Comparison of ENCODE assay signal across 19 cellular contexts in the genomic region with DNA sequence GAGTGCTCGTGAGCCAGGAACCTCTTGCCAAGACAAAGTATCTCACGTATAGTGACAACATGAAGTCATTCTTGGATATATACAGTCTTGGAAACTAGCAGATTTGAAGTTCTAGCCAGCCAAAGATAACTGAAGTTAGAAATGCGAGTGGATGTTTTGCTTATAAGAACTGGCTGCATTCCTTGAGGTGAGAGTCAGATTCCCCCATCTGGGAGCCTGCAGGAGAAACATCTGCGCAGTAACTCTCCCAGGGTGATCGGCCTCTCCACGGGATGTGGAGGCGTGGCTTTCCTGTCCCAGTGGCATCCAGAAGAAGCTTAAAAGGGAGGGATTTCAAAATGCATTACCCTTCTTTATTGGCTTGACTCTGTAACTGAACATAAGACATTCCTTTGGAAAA.
DNase-seq lines count a peak whose midpoint lies in the region; ATAC-seq, FAIRE-seq and TF ChIP-seq lines count a peak whose summit lies in the region.
"Had no signal": no experiment of that assay in that cellular context is flagged by ENCODE, and none has a peak within 500 bp of the region (broad histone marks: within the 10 kb centered on the region; RNA-seq: fewer than 3 reads in every experiment).

No MANE protein-coding gene starts in this region.

- H4K91ac ChIP-seq in H1 (replicated peaks; ENCODE audit: insufficient read length, low read length): no peak overlapping the region

- H3K4ac ChIP-seq in H1 (replicated peaks; ENCODE audit: insufficient read length, low read depth, low read length): no peak overlapping the region

- no peak overlapping the region for H4K8ac ChIP-seq in H1 (ENCODE audit: extremely low read depth, insufficient read depth, low read length)

- intact Hi-C loops in activated CD4-positive, alpha-beta T cell treated with anti-CD3 and anti-CD28 coated beads, Interleukin-2, amount 10 ng/mL, durations not matched to agents 24 days and 14 days (cut with micrococcal nuclease): no loop called here
- intact Hi-C loops in testis (cut with DNase I; ENCODE audit: low total_unique reads): no loop called here
- intact Hi-C loops in left lung (cut with DNase I): no loop called here

- H3K23me2 ChIP-seq in H1 (ENCODE audit: low read depth, low read length): no peaks in the 10 kb centered on the region

- no peak overlapping the region for H2BK120ac ChIP-seq in H1 (replicated peaks; ENCODE audit: low read depth, low read length)

- no peaks in the 10 kb centered on the region for H3K9me3 Mint-ChIP-seq in activated CD4-positive, alpha-beta T cell treated with anti-CD3 and anti-CD28 coated beads, Interleukin-2, amount 10 ng/mL, durations not matched to agents 24 days and 14 days
- H3K9me3 Mint-ChIP-seq: T-helper 1 cell treated with Interleukin-12 subunit alpha and Interleukin-12 subunit beta and Interleukin-4 antibody, amounts not matched to agents 30 μg/mL and 1 μg/mL, for 36 hours had no signal

- H4K5ac ChIP-seq in H1 (ENCODE audit: insufficient read length, low read depth, low read length): no peak overlapping the region

- TF ChIP-seq CTCF in H1 (IDR thresholded peaks at IDR 0.05; ENCODE audit: control extremely low read depth in 1 of 3, insufficient read depth in 1 of 3, low read depth in 1 of 3, low read length in 3 of 3) (no peak), testis (IDR thresholded peaks at IDR 0.05) (no peak), left lung (IDR thresholded peaks at IDR 0.05) (no peak)

- TF ChIP-seq EP300 in H1 (IDR thresholded peaks at IDR 0.05; ENCODE audit: borderline replicate concordance in 1 of 2, low read depth in 2 of 2, low read length in 2 of 2): no peak

- H3K4me2 ChIP-seq in H1 (ENCODE audit: insufficient read depth in 1 of 2, low read depth in 2 of 2, low read length in 2 of 2): peak overlapping the region; percentile 1 to 44; a peak in 2 of 4 replicates

- H2BK20ac ChIP-seq in H1 (ENCODE audit: low read length): no peak overlapping the region

- H3K56ac ChIP-seq in H1 (replicated peaks; ENCODE audit: insufficient read length, low read depth, low read length): no peak overlapping the region

- 23% methylated on average over 7 of the region's 7 CpGs; no CpG with 5 or more reads in 1 of the 2 experiments for WGBS in H1 (ENCODE audit: extremely low coverage in 1 of 2, insufficient coverage in 1 of 2, insufficient read length in 1 of 2, insufficient replicate concordance in 2 of 2, low coverage in 1 of 2, low lambda C conversion rate in 2 of 2, missing lambda C conversion rate in 1 of 2), 2 experiments
- WGBS in testis, 2 donors: 32 to 57% methylated on average over 7 of the region's 7 CpGs

- ATAC-seq in left lung: no peak
- ATAC-seq: esophagus mucosa had no signal

- H3K18ac ChIP-seq in H1 (ENCODE audit: extremely low read depth, low read length): no peak overlapping the region

- FAIRE-seq in H1 (lab: Jason Lieb, UNC): peak; percentile 71
- FAIRE-seq: GM12892, RCC 7860 had no signal

- no peak overlapping the region for H2BK5ac ChIP-seq in H1 (ENCODE audit: low read depth, low read length)

- no peaks in the 10 kb centered on the region for H3K4me1 Mint-ChIP-seq in activated CD4-positive, alpha-beta T cell treated with anti-CD3 and anti-CD28 coated beads, Interleukin-2, amount 10 ng/mL, durations not matched to agents 24 days and 14 days
- H3K4me1 Mint-ChIP-seq: CD4-positive, alpha-beta memory T cell had no signal

- no peak overlapping the region for H2AK5ac ChIP-seq in H1 (ENCODE audit: low read depth, low read length)

- H3K4me1 ChIP-seq in H1 (replicated peaks in 1 of 4; ENCODE audit: control insufficient read depth in 3 of 4, insufficient read depth in 4 of 4, low read length in 3 of 4): peaks cover 0 to 19% (median 5%) of the 10 kb centered on the region in 4 experiments; a peak in 6 of 7 replicates
- peaks cover 13% of the 10 kb centered on the region for H3K4me1 ChIP-seq in testis
- no peaks in the 10 kb centered on the region for H3K4me1 ChIP-seq in left lung

- H3K4me3 Mint-ChIP-seq in activated CD4-positive, alpha-beta T cell treated with anti-CD3 and anti-CD28 coated beads, Interleukin-2, amount 10 ng/mL, durations not matched to agents 24 days and 14 days: no peak overlapping the region
- H3K4me3 Mint-ChIP-seq: activated naive CD8-positive, alpha-beta T cell; CD4-positive, alpha-beta memory T cell; T-helper 1 cell treated with Interleukin-12 subunit alpha and Interleukin-12 subunit beta and Interleukin-4 antibody, amounts not matched to agents 30 μg/mL and 1 μg/mL, for 36 hours had no signal

- H4K20me1 ChIP-seq in H1 (replicated peaks in 1 of 2; ENCODE audit: control insufficient read depth in 1 of 2, insufficient read depth in 2 of 2, low read length in 2 of 2): no peaks in the 10 kb centered on the region

- H3K9ac ChIP-seq in H1 (replicated peaks in 1 of 4; ENCODE audit: extremely low read depth in 1 of 4, low read depth in 3 of 4, low read length in 3 of 4): no peak overlapping the region

- H3K9me3 ChIP-seq in H1 (ENCODE audit: insufficient read depth in 2 of 2, low read depth in 1 of 2, low read length in 1 of 2): no peaks in the 10 kb centered on the region
- no peaks in the 10 kb centered on the region for H3K9me3 ChIP-seq in testis
- no peaks in the 10 kb centered on the region for H3K9me3 ChIP-seq in left lung

- POLR2A ChIA-PET in H1 (lab: Charles Lee; ENCODE audit: partially characterized antibody): interaction anchor here (0.7 kb wide), 1 partner anchor 91 kb away, joined by 3 read pairs; no protein-coding TSS in a partner anchor

- no peak overlapping the region for H2BK12ac ChIP-seq in H1 (ENCODE audit: low read depth, low read length)

- no peak for TF ChIP-seq RAD21 in H1 (IDR thresholded peaks at IDR 0.05 in 1 of 2, conservative IDR thresholded peaks at IDR 0.05 in 1 of 2; ENCODE audit: low read depth in 2 of 2, low read length in 2 of 2)

- H3K23ac ChIP-seq in H1 (ENCODE audit: insufficient read length): no peak overlapping the region

- H3K36me3 ChIP-seq in H1 (ENCODE audit: control insufficient read depth in 2 of 4, insufficient read depth in 4 of 4, low read length in 3 of 4) (no peaks in the 10 kb centered on the region), testis (ENCODE audit: low read depth, missing control alignments) (no peaks in the 10 kb centered on the region), left lung (no peaks in the 10 kb centered on the region)

- no peak for TF ChIP-seq POLR2A in H1 (IDR thresholded peaks at IDR 0.05; ENCODE audit: control extremely low read depth in 1 of 2, low read depth in 2 of 2, low read length in 2 of 2)
- TF ChIP-seq POLR2A in testis (IDR thresholded peaks at IDR 0.05): no peak

- H3K36me3 Mint-ChIP-seq in activated CD4-positive, alpha-beta T cell treated with anti-CD3 and anti-CD28 coated beads, Interleukin-2, amount 10 ng/mL, durations not matched to agents 24 days and 14 days (ENCODE audit: low read depth): no peaks in the 10 kb centered on the region
- H3K36me3 Mint-ChIP-seq: activated naive CD8-positive, alpha-beta T cell; CD4-positive, alpha-beta memory T cell had no signal

- H3K27me3 Mint-ChIP-seq in activated CD4-positive, alpha-beta T cell treated with anti-CD3 and anti-CD28 coated beads, Interleukin-2, amount 10 ng/mL, durations not matched to agents 24 days and 14 days: no peaks in the 10 kb centered on the region
- H3K27me3 Mint-ChIP-seq: activated naive CD8-positive, alpha-beta T cell; CD4-positive, alpha-beta memory T cell had no signal

- H3K4me3 ChIP-seq in H1 (ENCODE audit: extremely low read depth in 1 of 4, insufficient read depth in 2 of 4, low read depth in 3 of 4, low read length in 4 of 4) (peak overlapping the region in 1 of 4 experiments; percentile 23; a peak in 1 of 8 replicates), testis (no peak overlapping the region), left lung (no peak overlapping the region)

- H2AFZ ChIP-seq in H1 (ENCODE audit: low read length): no peak overlapping the region

- no peaks in the 10 kb centered on the region for H3K79me2 ChIP-seq in H1 (ENCODE audit: control insufficient read depth in 1 of 2, insufficient read depth in 2 of 2, low read length in 2 of 2)

- H3K14ac ChIP-seq in H1 (ENCODE audit: insufficient read length): no peak overlapping the region

- H3K27ac ChIP-seq in H1 (ENCODE audit: low read depth, low read length) (no peak overlapping the region), testis (peak overlapping the region in 1 of 2 donors; percentile 5), left lung (no peak overlapping the region)
- H3K27ac ChIP-seq: 22Rv1 had no signal

- H2BK15ac ChIP-seq in H1 (ENCODE audit: low read length): no peak overlapping the region

- H3K79me1 ChIP-seq in H1 (ENCODE audit: low read depth, low read length): no peaks in the 10 kb centered on the region

- peak; percentile 9 for DNase-seq in activated CD4-positive, alpha-beta T cell treated with anti-CD3 and anti-CD28 coated beads, Interleukin-2, amount 10 ng/mL, durations not matched to agents 24 days and 14 days
- no peak for DNase-seq in activated CD4-positive, alpha-beta T cell treated with anti-CD3 and anti-CD28 coated beads for 48 hours
- DNase-seq in H1 (ENCODE audit: low read depth in 1 of 2, low spot score in 2 of 2) (peak; percentile 44 to 62), islet precursor cell (peak; percentile 93), testis (peak; percentile 51), GOT3 (lab: John Stamatoyannopoulos, UW) (no peak), left lung (no peak)
- no peak for DNase-seq in stimulated activated CD4-positive, alpha-beta T cell treated with anti-CD3 and anti-CD28 coated beads, Interleukin-4, amount 100 ng/mL, for 1 hour
- DNase-seq: CD4-positive, alpha-beta memory T cell; cortex of kidney; NCI-H187 treated with DMSO at 0.1 percent for 48 hours; NCI-H526 treated with DMSO at 0.1 percent for 48 hours; stimulated activated CD4-positive, alpha-beta T cell treated with anti-CD3 and anti-CD28 coated beads, Interleukin-2, amount 100 ng/mL, for 48 hours had no signal

- H3K27ac Mint-ChIP-seq in activated CD4-positive, alpha-beta T cell treated with anti-CD3 and anti-CD28 coated beads, Interleukin-2, amount 10 ng/mL, durations not matched to agents 24 days and 14 days: no peak overlapping the region
- H3K27ac Mint-ChIP-seq: activated naive CD8-positive, alpha-beta T cell; T-helper 1 cell treated with Interleukin-12 subunit alpha and Interleukin-12 subunit beta and Interleukin-4 antibody, amounts not matched to agents 30 μg/mL and 1 μg/mL, for 36 hours had no signal

- CTCF ChIA-PET in H1 (lab: Charles Lee; ENCODE audit: partially characterized antibody): interaction anchor here (0.8 to 1.1 kb wide), 3 partner anchors 34 to 225 kb away, joined by 3 to 4 read pairs (median 3); no protein-coding TSS in a partner anchor

- H3K27me3 ChIP-seq in H1 (replicated peaks in 1 of 4; ENCODE audit: control insufficient read depth in 3 of 4, extremely low read depth in 1 of 4, insufficient read depth in 3 of 4, low read length in 3 of 4) (no peaks in the 10 kb centered on the region), testis (no peaks in the 10 kb centered on the region), left lung (no peaks in the 10 kb centered on the region)

TF ChIP-seq in H1, 55 proteins besides CTCF, POLR2A, EP300 and RAD21 (continues in another document):
- TF ChIP-seq YY1 (IDR thresholded peaks at IDR 0.05; ENCODE audit: low read depth, low read length) (no peak), NANOG (IDR thresholded peaks at IDR 0.05; ENCODE audit: insufficient read depth, low read depth, low read length, poor library complexity, severe bottlenecking) (peak; percentile 78), POLR2AphosphoS5 (IDR thresholded peaks at IDR 0.05; ENCODE audit: low read depth, low read length) (no peak)

Comparison
In these comparisons a context has a peak if more than half of its experiments do, and no peak if none do; other contexts are left out.
1. DNase-seq: peak in activated CD4-positive, alpha-beta T cell treated with anti-CD3 and anti-CD28 coated beads, Interleukin-2, amount 10 ng/mL, durations not matched to agents 24 days and 14 days (single experiment), H1 (2 of 2), islet precursor cell (single experiment) and testis (single experiment); none in activated CD4-positive, alpha-beta T cell treated with anti-CD3 and anti-CD28 coated beads for 48 hours (single experiment), stimulated activated CD4-positive, alpha-beta T cell treated with anti-CD3 and anti-CD28 coated beads, Interleukin-4, amount 100 ng/mL, for 1 hour (single experiment), GOT3 (single experiment) and left lung (0 of 2).